In genomic region chr10:63711361-63711760, GRCh38 we compare ENCODE assay signal across 1 cellular context.
TF ChIP-seq lines count a peak whose summit lies in the region.

No MANE protein-coding gene starts in this region.

TF ChIP-seq in HepG2, 621 proteins besides CTCF, POLR2A, EP300 and RAD21 (continued from another document):
- TF ChIP-seq ZHX2 (IDR thresholded peaks at IDR 0.05; ENCODE audit: low read depth) (no peak), ZHX2 (CRISPR knock-in tag; IDR thresholded peaks at IDR 0.05; ENCODE audit: borderline replicate concordance) (no peak), SMAD3 (CRISPR knock-in tag; IDR thresholded peaks at IDR 0.05) (no peak), SRSF9 (IDR thresholded peaks at IDR 0.05; ENCODE audit: borderline replicate concordance, insufficient read depth, low read depth, low read length, poor library complexity, severe bottlenecking) (no peak), ZNF121 (CRISPR knock-in tag; IDR thresholded peaks at IDR 0.05) (no peak), CCDC6 (CRISPR knock-in tag; IDR thresholded peaks at IDR 0.05) (no peak)
